ENCODE assay signal across 34 cellular contexts in genomic region chr3:74329087-74329486, GRCh38.
"Had no signal": no experiment of that assay in that cellular context is flagged by ENCODE, and none has a peak within 500 bp of the region (broad histone marks: within the 10 kb centered on the region; RNA-seq: fewer than 3 reads in every experiment).

No MANE protein-coding gene starts in this region.

- H3K27ac ChIP-seq: KMS-11 had no signal

- DNase-seq: Karpas-422, Kasumi-1, MG63, MM.1S, MV-4-11, NCI-H1048, NCI-H1092, NCI-H1092 treated with DMSO at 0.1 percent for 48 hours, NCI-H1105, NCI-H1105 treated with DMSO at 0.1 percent for 48 hours, NCI-H1417 treated with DMSO at 0.1 percent for 48 hours, NCI-H1436, NCI-H1436 treated with DMSO at 0.1 percent for 48 hours, NCI-H146, NCI-H1694, NCI-H1694 treated with DMSO at 0.1 percent for 48 hours, NCI-H187, NCI-H187 treated with DMSO at 0.1 percent for 48 hours, NCI-H1930, NCI-H2029, NCI-H2029 treated with DMSO at 0.1 percent for 48 hours, NCI-H2081, NCI-H2081 treated with DMSO at 0.1 percent for 48 hours, NCI-H2107, NCI-H2171, NCI-H2171 treated with DMSO at 0.1 percent for 48 hours, NCI-H2227 treated with DMSO at 0.1 percent for 48 hours, NCI-H226, NCI-H345, NCI-H446, NCI-H446 treated with DMSO at 0.1 percent for 48 hours, NCI-H510A, NCI-H524 had no signal

- H3K9ac ChIP-seq: KMS-11 had no signal

- H3K4me2 ChIP-seq: KMS-11 had no signal

- H3K9me3 ChIP-seq: MG63 had no signal

- H3K36me3 ChIP-seq: MG63 had no signal

- H3K4me3 ChIP-seq: MG63 had no signal

- H3K27me3 ChIP-seq: MG63 had no signal
